Comparison of ENCODE assay signal across 37 cellular contexts in genomic region chr14:58987601-58988000, GRCh38.
"Had no signal": no experiment of that assay in that cellular context is flagged by ENCODE, and none has a peak within 500 bp of the region (broad histone marks: within the 10 kb centered on the region; RNA-seq: fewer than 3 reads in every experiment).

No MANE protein-coding gene starts in this region.

- H3K9me3 ChIP-seq: adrenal gland, ascending aorta had no signal

- H3K27me3 Mint-ChIP-seq: activated B cell treated with CpG ODN at 0.5 μM for 24 hours; activated CD4-positive, alpha-beta T cell treated with anti-CD3 and anti-CD28 coated beads, Interleukin-2, amount 10 ng/mL, durations not matched to agents 24 days and 14 days; activated naive CD8-positive, alpha-beta T cell treated with anti-CD3 and anti-CD28 coated beads for 36 hours; central memory CD8-positive, alpha-beta T cell had no signal

- H3K4me1 ChIP-seq: adrenal gland, ascending aorta had no signal

- H3K36me3 ChIP-seq: adrenal gland, ascending aorta, cardiac muscle cell had no signal

- H3K27ac ChIP-seq: adrenal gland, ascending aorta, cardiac muscle cell, VCaP had no signal

- DNase-seq: activated B cell treated with CpG ODN at 0.5 μM for 24 hours; activated CD4-positive, alpha-beta memory T cell treated with anti-CD3 and anti-CD28 coated beads for 36 hours; activated CD4-positive, alpha-beta T cell treated with anti-CD3 and anti-CD28 coated beads for 4 hours; activated CD4-positive, alpha-beta T cell treated with anti-CD3 and anti-CD28 coated beads, Interleukin-2, amount 10 ng/mL, durations not matched to agents 24 days and 14 days; activated CD4-positive, alpha-beta T cell treated with anti-CD3 and anti-CD28 coated beads, Interleukin-2, amount 50 U/mL, for 1 hour; activated CD4-positive, alpha-beta T cell treated with anti-CD3 and anti-CD28 coated beads, Interleukin-2, amount 50 U/mL, for 4 hours; activated CD4-positive, CD25-positive, alpha-beta regulatory T cell treated with anti-CD3 and anti-CD28 coated beads, Interleukin-2, amount 50 U/mL, for 72 hours; activated CD8-positive, alpha-beta memory T cell treated with anti-CD3 and anti-CD28 coated beads, Interleukin-2, amount 50 U/mL, for 4 hours; activated CD8-positive, alpha-beta T cell treated with anti-CD3 and anti-CD28 coated beads for 36 hours; activated effector memory CD4-positive, alpha-beta T cell treated with anti-CD3 and anti-CD28 coated beads, Interleukin-2, amount 50 U/mL, for 16 hours; activated gamma-delta T cell treated with Interleukin-2 at 50 U/mL for 16 hours; activated naive CD4-positive, alpha-beta T cell; activated naive CD4-positive, alpha-beta T cell treated with anti-CD3 and anti-CD28 coated beads for 36 hours; activated naive CD4-positive, alpha-beta T cell treated with anti-CD3 and anti-CD28 coated beads, Interleukin-2, amount 50 U/mL, for 16 hours; activated naive CD8-positive, alpha-beta T cell treated with anti-CD3 and anti-CD28 coated beads for 36 hours; activated T-cell treated with anti-CD3 and anti-CD28 coated beads for 4 hours; activated T-cell treated with anti-CD3 and anti-CD28 coated beads, Interleukin-2, amount 50 U/mL, for 1 hour; activated T-cell treated with anti-CD3 and anti-CD28 coated beads, Interleukin-2, amount 50 U/mL, for 4 hours; activated T-cell treated with anti-CD3 and anti-CD28 coated beads, Interleukin-2, amount 50 U/mL, for 72 hours; adrenal gland; amniotic stem cell; anterior cingulate cortex; caudate nucleus; cerebellar nuclear complex; T-helper 1 cell; T-helper 2 cell; T-helper 9 cell had no signal

- H3K36me3 Mint-ChIP-seq: activated CD4-positive, alpha-beta memory T cell treated with anti-CD3 and anti-CD28 coated beads for 36 hours; activated naive CD4-positive, alpha-beta T cell treated with anti-CD3 and anti-CD28 coated beads, Interleukin-2, amount 50 U/mL, for 72 hours; activated naive CD8-positive, alpha-beta T cell treated with anti-CD3 and anti-CD28 coated beads for 36 hours; brain had no signal

- H3K27ac Mint-ChIP-seq: activated B cell treated with CpG ODN at 0.5 μM for 24 hours; activated CD4-positive, alpha-beta memory T cell treated with anti-CD3 and anti-CD28 coated beads for 36 hours; activated CD4-positive, alpha-beta T cell treated with anti-CD3 and anti-CD28 coated beads, Interleukin-2, amount 10 ng/mL, durations not matched to agents 24 days and 14 days; activated CD8-positive, alpha-beta T cell treated with anti-CD3 and anti-CD28 coated beads for 36 hours; activated naive CD4-positive, alpha-beta T cell treated with anti-CD3 and anti-CD28 coated beads for 36 hours; activated naive CD4-positive, alpha-beta T cell treated with anti-CD3 and anti-CD28 coated beads, Interleukin-2, amount 50 U/mL, for 72 hours; activated naive CD8-positive, alpha-beta T cell treated with anti-CD3 and anti-CD28 coated beads for 36 hours; activated T-cell treated with anti-CD3 and anti-CD28 coated beads, Interleukin-2, amount 50 U/mL, for 72 hours; activated T-helper 1 cell treated with anti-CD3 and anti-CD28 coated beads, Interleukin-12 subunit alpha, Interleukin-12 subunit beta, Interleukin-2, Interleukin-4 antibody, amounts not matched to agents 30 ng/mL and 10 ng/mL and 1 ng/mL, durations not matched to agents 14 hours and 24 hours and 36 hours; activated T-helper 17 cell treated with anti-CD3 and anti-CD28 coated beads, Interleukin-2, amount 50 U/mL, for 72 hours; brain; T-helper 1 cell treated with Interleukin-12 subunit alpha and Interleukin-12 subunit beta and Interleukin-4 antibody, amounts not matched to agents 30 μg/mL and 1 μg/mL, for 36 hours; T-helper 2 cell treated with Interferon-gamma antibody and Interleukin-4, amounts not matched to agents 5 μg/mL and 100 μg/mL, for 36 hours had no signal

- H3K4me3 Mint-ChIP-seq: activated B cell treated with CpG ODN at 0.5 μM for 24 hours; activated CD4-positive, alpha-beta memory T cell treated with anti-CD3 and anti-CD28 coated beads for 36 hours; activated CD4-positive, alpha-beta T cell treated with anti-CD3 and anti-CD28 coated beads, Interleukin-2, amount 10 ng/mL, durations not matched to agents 24 days and 14 days; activated CD8-positive, alpha-beta T cell treated with anti-CD3 and anti-CD28 coated beads for 36 hours; activated naive CD4-positive, alpha-beta T cell treated with anti-CD3 and anti-CD28 coated beads for 36 hours; activated naive CD8-positive, alpha-beta T cell treated with anti-CD3 and anti-CD28 coated beads for 36 hours; activated T-cell treated with anti-CD3 and anti-CD28 coated beads, Interleukin-2, amount 50 U/mL, for 4 hours; activated T-cell treated with anti-CD3 and anti-CD28 coated beads, Interleukin-2, amount 50 U/mL, for 72 hours; activated T-helper 1 cell treated with anti-CD3 and anti-CD28 coated beads, Interleukin-12 subunit alpha, Interleukin-12 subunit beta, Interleukin-2, Interleukin-4 antibody, amounts not matched to agents 30 ng/mL and 10 ng/mL and 1 ng/mL, durations not matched to agents 14 hours and 24 hours and 36 hours; activated T-helper 17 cell treated with anti-CD3 and anti-CD28 coated beads, Interleukin-2, amount 50 U/mL, for 72 hours; brain; central memory CD8-positive, alpha-beta T cell; T-helper 1 cell treated with Interleukin-12 subunit alpha and Interleukin-12 subunit beta and Interleukin-4 antibody, amounts not matched to agents 30 μg/mL and 1 μg/mL, for 36 hours; T-helper 2 cell treated with Interferon-gamma antibody and Interleukin-4, amounts not matched to agents 5 μg/mL and 100 μg/mL, for 36 hours had no signal

- ATAC-seq: activated CD8-positive, alpha-beta T cell treated with anti-CD3 and anti-CD28 coated beads for 36 hours; activated naive CD4-positive, alpha-beta T cell treated with anti-CD3 and anti-CD28 coated beads, Interleukin-2, amount 50 U/mL, for 72 hours; activated T-cell treated with anti-CD3 and anti-CD28 coated beads, Interleukin-2, amount 50 U/mL, for 4 hours; activated T-cell treated with anti-CD3 and anti-CD28 coated beads, Interleukin-2, amount 50 U/mL, for 72 hours; activated T-helper 17 cell treated with anti-CD3 and anti-CD28 coated beads, Interleukin-2, amount 50 U/mL, for 72 hours had no signal

- H3K4me1 Mint-ChIP-seq: activated B cell treated with CpG ODN at 0.5 μM for 24 hours; activated CD4-positive, alpha-beta T cell treated with anti-CD3 and anti-CD28 coated beads, Interleukin-2, amount 10 ng/mL, durations not matched to agents 24 days and 14 days; activated naive CD8-positive, alpha-beta T cell treated with anti-CD3 and anti-CD28 coated beads for 36 hours; activated T-helper 17 cell treated with anti-CD3 and anti-CD28 coated beads, Interleukin-2, amount 50 U/mL, for 72 hours; brain; central memory CD8-positive, alpha-beta T cell had no signal

- H3K9me3 Mint-ChIP-seq: activated B cell treated with CpG ODN at 0.5 μM for 24 hours; activated CD8-positive, alpha-beta T cell treated with anti-CD3 and anti-CD28 coated beads for 36 hours; activated naive CD4-positive, alpha-beta T cell treated with anti-CD3 and anti-CD28 coated beads for 36 hours; activated T-helper 1 cell treated with anti-CD3 and anti-CD28 coated beads, Interleukin-12 subunit alpha, Interleukin-12 subunit beta, Interleukin-2, Interleukin-4 antibody, amounts not matched to agents 30 ng/mL and 10 ng/mL and 1 ng/mL, durations not matched to agents 14 hours and 24 hours and 36 hours; T-helper 1 cell treated with Interleukin-12 subunit alpha and Interleukin-12 subunit beta and Interleukin-4 antibody, amounts not matched to agents 30 μg/mL and 1 μg/mL, for 36 hours had no signal

- H3K27me3 ChIP-seq: adrenal gland, ascending aorta, cardiac muscle cell had no signal

- H3K4me3 ChIP-seq: adrenal gland, ascending aorta, cardiac muscle cell had no signal
